Comparison of ENCODE assay signal across 8 cellular contexts in genomic region chr9:75866273-75866871, GRCh38. TPM values are rescaled to one million over a fixed set of nuclear protein-coding genes. Genes with fewer than 3 reads are reported as not detected.
A peak's percentile ranks its signal among the peaks of the same experiment; 100 is the strongest.
DNase-seq lines count a peak whose midpoint lies in the region; ATAC-seq and TF ChIP-seq lines count a peak whose summit lies in the region.

No MANE protein-coding gene starts in this region.

- H3K4me3 ChIP-seq in PC-9: no peak overlapping the region

- H3K36me3 Mint-ChIP-seq in brain: no peaks in the 10 kb centered on the region

- H3K4me2 ChIP-seq in PC-9: no peak overlapping the region

- POLR2A ChIA-PET in PC-9 (lab: Charles Lee; ENCODE audit: unreplicated experiment): interaction anchor here (0.6 to 0.7 kb wide), 2 partner anchors 139 to 314 kb away, joined by 4 to 10 read pairs; no protein-coding TSS in a partner anchor

- no peaks in the 10 kb centered on the region for H3K36me3 ChIP-seq in PC-9 (ENCODE audit: low read depth)

- peak; percentile 89 for TF ChIP-seq CTCF in PC-9 (conservative IDR thresholded peaks at IDR 0.05)
- TF ChIP-seq CTCF in brain (conservative IDR thresholded peaks at IDR 0.05): peak; percentile 67 to 82

- no peaks in the 10 kb centered on the region for H3K79me2 ChIP-seq in PC-9 (ENCODE audit: low read depth)

- no peak overlapping the region for H3K27ac Mint-ChIP-seq in brain

- H3K4me1 Mint-ChIP-seq in brain: no peaks in the 10 kb centered on the region

- H4K20me1 ChIP-seq in PC-9 (ENCODE audit: insufficient read depth): no peaks in the 10 kb centered on the region

- intact Hi-C loops in PC-9 (cut with micrococcal nuclease; ENCODE audit: unreplicated experiment): loop anchor here (5.0 kb wide), 2 partner anchors 431 to 599 kb away; no protein-coding TSS in a partner anchor

- H3F3A ChIP-seq in PC-9 (ENCODE audit: insufficient read depth, low read depth): no peaks in the 10 kb centered on the region

- no peak overlapping the region for H3K4me3 Mint-ChIP-seq in brain

- H3K9me2 ChIP-seq in PC-9 (ENCODE audit: insufficient read depth): no peaks in the 10 kb centered on the region

- H3K27me3 ChIP-seq in PC-9 (ENCODE audit: insufficient read depth, low read depth): no peaks in the 10 kb centered on the region

- BruUV-seq in PC-9 (replicated peaks; lab: Mats Ljungman, UMichigan): no TSS peak

- H3K27ac ChIP-seq in PC-9: no peak overlapping the region

- H3K4me1 ChIP-seq in PC-9 (replicated peaks; ENCODE audit: insufficient read depth): no peaks in the 10 kb centered on the region

- peaks cover 0 to 4% (median 0%) of the 10 kb centered on the region in 5 experiments for H3K9me3 Mint-ChIP-seq in brain

- DNase-seq in activated naive CD4-positive, alpha-beta T cell treated with Interleukin-2 at 50 U/mL for 16 hours: peak; percentile 29
- no peak for DNase-seq in activated naive CD4-positive, alpha-beta T cell (lab: John Stamatoyannopoulos, UW)
- DNase-seq in PC-9 (peak in 1 of 2 experiments; percentile 19), kidney glomerular epithelial cell (lab: John Stamatoyannopoulos, UW) (peak; percentile 59)
- peak; percentile 49 for DNase-seq in stimulated activated naive CD8-positive, alpha-beta T cell treated with anti-CD3 and anti-CD28 coated beads, Interleukin-15, Interleukin-2, amounts not matched to agents 100 U/mL and 50 U/mL, for 24 hours

- peaks cover 3% of the 10 kb centered on the region for H3K27me3 Mint-ChIP-seq in brain

- H3K9me3 ChIP-seq in PC-9 (ENCODE audit: insufficient read depth, low read depth): no peaks in the 10 kb centered on the region

- H2AFZ ChIP-seq in PC-9: no peak overlapping the region

- CTCF ChIA-PET in PC-9 (lab: Charles Lee): interaction anchor here (0.6 to 0.8 kb wide), 9 partner anchors 23 to 1708 kb away, joined by 3 to 8 read pairs (median 3); no protein-coding TSS in a partner anchor

- ATAC-seq in HG02981 (IDR thresholded peaks at IDR 0.05; ENCODE audit: unreplicated experiment) (peak; percentile 60), GM18907 (IDR thresholded peaks at IDR 0.05; ENCODE audit: unreplicated experiment) (no peak)
- ATAC-seq in stimulated activated naive CD8-positive, alpha-beta T cell treated with anti-CD3 and anti-CD28 coated beads, Interleukin-15, Interleukin-2, amounts not matched to agents 100 U/mL and 50 U/mL, for 24 hours: no peak

RNA-seq across cellular contexts. Expression of gene PCSK5, which starts 24.1 kb away (rescaled TPM):
- total RNA-seq in PC-9 (2021): 8.2 and 9.8 TPM in 2 replicates
- 0.31 TPM for polyA plus RNA-seq in brain (ENCODE audit: insufficient read depth, low read depth, low replicate concordance)

Comparison
In these comparisons a context has a peak if more than half of its experiments do, and no peak if none do; other contexts are left out.
1. DNase-seq: peak in activated naive CD4-positive, alpha-beta T cell treated with Interleukin-2 at 50 U/mL for 16 hours (single experiment), kidney glomerular epithelial cell (single experiment) and stimulated activated naive CD8-positive, alpha-beta T cell treated with anti-CD3 and anti-CD28 coated beads, Interleukin-15, Interleukin-2, amounts not matched to agents 100 U/mL and 50 U/mL, for 24 hours (single experiment); none in activated naive CD4-positive, alpha-beta T cell (0 of 4).